8 cellular contexts compared by ENCODE assay signal in genomic region chr14:75306917-75307699, GRCh38. TPM values are rescaled to one million over a fixed set of nuclear protein-coding genes. Genes with fewer than 3 reads are reported as not detected.
A peak's percentile ranks its signal among the peaks of the same experiment; 100 is the strongest.
DNase-seq lines count a peak whose midpoint lies in the region; ATAC-seq, FAIRE-seq and TF ChIP-seq lines count a peak whose summit lies in the region.

No MANE protein-coding gene starts in this region.

- no peaks in the 10 kb centered on the region for H3K9me3 Mint-ChIP-seq in activated T-cell treated with anti-CD3 and anti-CD28 coated beads, Interleukin-2, amount 50 U/mL, for 24 hours

- no peak overlapping the region for H3K4me2 ChIP-seq in H1 (ENCODE audit: insufficient read depth in 1 of 2, low read depth in 2 of 2, low read length in 2 of 2)

- TF ChIP-seq CTCF in H1 (IDR thresholded peaks at IDR 0.05; ENCODE audit: control extremely low read depth in 1 of 3, insufficient read depth in 1 of 3, low read depth in 1 of 3, low read length in 3 of 3), result peak; percentile 37 to 55 (median 45)
- TF ChIP-seq CTCF in suprapubic skin (IDR thresholded peaks at IDR 0.05), result peak; percentile 8 to 16

- no peak overlapping the region for H3K4me3 Mint-ChIP-seq in activated T-cell treated with anti-CD3 and anti-CD28 coated beads, Interleukin-2, amount 50 U/mL, for 24 hours

- H3K27ac ChIP-seq in H1 (ENCODE audit: low read depth, low read length) (no peak overlapping the region), suprapubic skin (no peak overlapping the region)

- no peak overlapping the region for H3K4ac ChIP-seq in H1 (replicated peaks; ENCODE audit: insufficient read length, low read depth, low read length)

- peak overlapping the region; percentile 69 for H2BK12ac ChIP-seq in H1 (ENCODE audit: low read depth, low read length)

- H3K23ac ChIP-seq in H1 (ENCODE audit: insufficient read length), result no peak overlapping the region

- no peak overlapping the region for H3K56ac ChIP-seq in H1 (replicated peaks; ENCODE audit: insufficient read length, low read depth, low read length)

- H3K36me3 ChIP-seq in H1 (ENCODE audit: control insufficient read depth in 2 of 4, insufficient read depth in 4 of 4, low read length in 3 of 4) (no peaks in the 10 kb centered on the region), suprapubic skin (no peaks in the 10 kb centered on the region)

- no peak overlapping the region for H2BK120ac ChIP-seq in H1 (replicated peaks; ENCODE audit: low read depth, low read length)

- CTCF ChIA-PET in H1 (lab: Charles Lee; ENCODE audit: partially characterized antibody), result interaction anchor here (0.6 to 14.1 kb wide), 28 partner anchors 10 to 989 kb away, joined by 3 to 184 read pairs (median 5); no protein-coding TSS in a partner anchor

- H3K4me1 ChIP-seq in H1 (replicated peaks in 1 of 4; ENCODE audit: control insufficient read depth in 3 of 4, insufficient read depth in 4 of 4, low read length in 3 of 4), result peaks cover 0 to 6% (median 5%) of the 10 kb centered on the region in 4 experiments; a peak in 5 of 7 replicates
- H3K4me1 ChIP-seq in suprapubic skin, result peaks cover 29% of the 10 kb centered on the region

- H3K18ac ChIP-seq in H1 (ENCODE audit: extremely low read depth, low read length), result peak overlapping the region; percentile 15; the same call in 1 of the 2 replicates

- no peaks in the 10 kb centered on the region for H3K27me3 Mint-ChIP-seq in activated T-cell treated with anti-CD3 and anti-CD28 coated beads, Interleukin-2, amount 50 U/mL, for 24 hours

- peak; percentile 55 for ATAC-seq in HG03175 (IDR thresholded peaks at IDR 0.05; ENCODE audit: unreplicated experiment)

- H3K27ac Mint-ChIP-seq in activated T-cell treated with anti-CD3 and anti-CD28 coated beads, Interleukin-2, amount 50 U/mL, for 24 hours, result no peak overlapping the region

- H2BK15ac ChIP-seq in H1 (ENCODE audit: low read length), result 0 out of 2 replicates have a peak overlapping the region, but pooled peaks have one; percentile 8

- TF ChIP-seq EP300 in H1 (IDR thresholded peaks at IDR 0.05; ENCODE audit: borderline replicate concordance in 1 of 2, low read depth in 2 of 2, low read length in 2 of 2), result no peak
- TF ChIP-seq EP300 in suprapubic skin (IDR thresholded peaks at IDR 0.05), result no peak

- peak; percentile 49 for DNase-seq in NCI-H1436 (lab: John Stamatoyannopoulos, UW)
- no peak for DNase-seq in NCI-H1436 treated with DMSO at 0.1 percent for 48 hours (lab: John Stamatoyannopoulos, UW)
- peak; percentile 12 for DNase-seq in NCI-H82 treated with DMSO at 0.1 percent for 48 hours (lab: John Stamatoyannopoulos, UW; ENCODE audit: unreplicated experiment)
- no peak for DNase-seq in H1 (ENCODE audit: low read depth in 1 of 2, low spot score in 2 of 2)
- peak in 1 of 2 donors; percentile 42 for DNase-seq in suprapubic skin (ENCODE audit: low spot score in 2 of 2)
- DNase-seq in AG08396 (ENCODE audit: low spot score), result no peak
- DNase-seq in activated T-cell treated with anti-CD3 and anti-CD28 coated beads, Interleukin-2, amount 50 U/mL, for 24 hours, result no peak

- no peaks in the 10 kb centered on the region for H3K9me3 ChIP-seq in H1 (ENCODE audit: insufficient read depth in 2 of 2, low read depth in 1 of 2, low read length in 1 of 2)
- no peaks in the 10 kb centered on the region for H3K9me3 ChIP-seq in suprapubic skin

- no peaks in the 10 kb centered on the region for H3K27me3 ChIP-seq in H1 (replicated peaks in 1 of 4; ENCODE audit: control insufficient read depth in 3 of 4, extremely low read depth in 1 of 4, insufficient read depth in 3 of 4, low read length in 3 of 4)
- H3K27me3 ChIP-seq in suprapubic skin, result no peaks in the 10 kb centered on the region

- peak overlapping the region; percentile 98 for H2AFZ ChIP-seq in H1 (ENCODE audit: low read length)

- no peak overlapping the region for H3K9ac ChIP-seq in H1 (replicated peaks in 1 of 4; ENCODE audit: extremely low read depth in 1 of 4, low read depth in 3 of 4, low read length in 3 of 4)

- H4K5ac ChIP-seq in H1 (ENCODE audit: insufficient read length, low read depth, low read length), result no peak overlapping the region

- H3K79me1 ChIP-seq in H1 (ENCODE audit: low read depth, low read length), result no peaks in the 10 kb centered on the region

- TF ChIP-seq RAD21 in H1 (IDR thresholded peaks at IDR 0.05 in 1 of 2, conservative IDR thresholded peaks at IDR 0.05 in 1 of 2; ENCODE audit: low read depth in 2 of 2, low read length in 2 of 2), result peak; percentile 56 to 62

- WGBS in H1 (ENCODE audit: extremely low coverage in 1 of 2, insufficient coverage in 1 of 2, insufficient read length in 1 of 2, insufficient replicate concordance in 2 of 2, low coverage in 1 of 2, low lambda C conversion rate in 2 of 2, missing lambda C conversion rate in 1 of 2), 2 experiments, result 76% methylated on average over 9 of the region's 9 CpGs; no CpG with 5 or more reads in 1 of the 2 experiments
- WGBS in suprapubic skin, result 73% methylated on average over 9 of the region's 9 CpGs

- no peak overlapping the region for H4K8ac ChIP-seq in H1 (ENCODE audit: extremely low read depth, insufficient read depth, low read length)

- H2AK5ac ChIP-seq in H1 (ENCODE audit: low read depth, low read length), result no peak overlapping the region

- peaks cover 21% of the 10 kb centered on the region for H3K4me1 Mint-ChIP-seq in activated T-cell treated with anti-CD3 and anti-CD28 coated beads, Interleukin-2, amount 50 U/mL, for 24 hours (ENCODE audit: low read depth)

- no peaks in the 10 kb centered on the region for H4K20me1 ChIP-seq in H1 (replicated peaks in 1 of 2; ENCODE audit: control insufficient read depth in 1 of 2, insufficient read depth in 2 of 2, low read length in 2 of 2)

- FAIRE-seq in H1 (lab: Jason Lieb, UNC), result no peak

- H2BK5ac ChIP-seq in H1 (ENCODE audit: low read depth, low read length), result peak overlapping the region; percentile 54; the same call in 1 of the 2 replicates

- no peak overlapping the region for H2BK20ac ChIP-seq in H1 (ENCODE audit: low read length)

- H4K91ac ChIP-seq in H1 (replicated peaks; ENCODE audit: insufficient read length, low read length), result peak overlapping the region; percentile 75

- no peaks in the 10 kb centered on the region for H3K23me2 ChIP-seq in H1 (ENCODE audit: low read depth, low read length)

- H3K79me2 ChIP-seq in H1 (ENCODE audit: control insufficient read depth in 1 of 2, insufficient read depth in 2 of 2, low read length in 2 of 2), result no peaks in the 10 kb centered on the region

- POLR2A ChIA-PET in H1 (lab: Charles Lee; ENCODE audit: partially characterized antibody), result interaction anchor here (1.1 kb wide), 1 partner anchor 121 kb away, joined by 3 read pairs; the partner anchor contains the start of gene JDP2

- no peak overlapping the region for H3K4me3 ChIP-seq in H1 (ENCODE audit: extremely low read depth in 1 of 4, insufficient read depth in 2 of 4, low read depth in 3 of 4, low read length in 4 of 4)
- no peak overlapping the region for H3K4me3 ChIP-seq in suprapubic skin

- no peaks in the 10 kb centered on the region for H3K36me3 Mint-ChIP-seq in activated T-cell treated with anti-CD3 and anti-CD28 coated beads, Interleukin-2, amount 50 U/mL, for 24 hours (ENCODE audit: low read depth)

- H3K14ac ChIP-seq in H1 (ENCODE audit: insufficient read length), result no peak overlapping the region

- TF ChIP-seq POLR2A in H1 (IDR thresholded peaks at IDR 0.05; ENCODE audit: control extremely low read depth in 1 of 2, low read depth in 2 of 2, low read length in 2 of 2) (no peak), suprapubic skin (IDR thresholded peaks at IDR 0.05) (no peak)

TF ChIP-seq in H1, 55 proteins besides CTCF, POLR2A, EP300 and RAD21:
- TF ChIP-seq TAF7 (optimal IDR thresholded peaks at IDR 0.05; ENCODE audit: borderline replicate concordance, low read depth, low read length), result peak; percentile 13
- TF ChIP-seq BCL11A (IDR thresholded peaks at IDR 0.05; ENCODE audit: low read depth in 2 of 2, low read length in 2 of 2), result no peak

RNA-seq across cellular contexts. Expression of gene FOS, which starts 28.5 kb away (rescaled TPM):
- 51.5 and 51.8 TPM in 2 replicates for total RNA-seq in H1 (2021; fragmentation: NEBNext Ultra II Directional; extraction: Animal tissue kit (Norgen Biotek cat#: 25700))
- polyA plus RNA-seq in H1 (2011; rRNA removed), result 50.2 and 74.5 TPM in 2 replicates
- 29.8 TPM for polyA plus RNA-seq in H1 (2011; cell fraction: cytosol; rRNA removed)
- 236 TPM for polyA plus RNA-seq in H1 (2011; cell fraction: nucleus; rRNA removed)
- polyA plus RNA-seq in H1 (2012, experiment 1 of 2), result 36.4 to 90.0 TPM (median 56.1 TPM) in 4 replicates
- polyA plus RNA-seq in H1 (2012, experiment 2 of 2), result 60.5 TPM
- polyA plus RNA-seq in H1 (2013, experiment 1 of 2), result 8.6 TPM
- 8.3 TPM for polyA plus RNA-seq in H1 (2013, experiment 2 of 2)
- polyA minus RNA-seq in H1 (2011; rRNA and poly(A)+ RNA removed), result 35.8 and 91.1 TPM in 2 replicates
- 38.5 TPM for polyA minus RNA-seq in H1 (2011; cell fraction: cytosol; rRNA and poly(A)+ RNA removed)
- polyA minus RNA-seq in H1 (2011; cell fraction: nucleus; rRNA and poly(A)+ RNA removed), result 604 TPM
- total RNA-seq in suprapubic skin, result 1,000 to 10,000 TPM; 2,120 to 3,987 (median 3,212) TPM

Comparison
In these comparisons a context has a peak if more than half of its experiments do, and no peak if none do; other contexts are left out.
1. DNase-seq: peak in NCI-H1436 (single experiment) and NCI-H82 treated with DMSO at 0.1 percent for 48 hours (single experiment); none in NCI-H1436 treated with DMSO at 0.1 percent for 48 hours (single experiment), H1 (0 of 2), AG08396 (single experiment) and activated T-cell treated with anti-CD3 and anti-CD28 coated beads, Interleukin-2, amount 50 U/mL, for 24 hours (single experiment).
2. RNA of gene FOS, which starts 28.5 kb away (total RNA-seq): 2,120 to 3,987 TPM in suprapubic skin; 51.5 to 51.8 TPM in H1; every median in the first group is over 10 times any median in the second.